Comparison of ENCODE assay signal across 1 cellular context in the genomic region with DNA sequence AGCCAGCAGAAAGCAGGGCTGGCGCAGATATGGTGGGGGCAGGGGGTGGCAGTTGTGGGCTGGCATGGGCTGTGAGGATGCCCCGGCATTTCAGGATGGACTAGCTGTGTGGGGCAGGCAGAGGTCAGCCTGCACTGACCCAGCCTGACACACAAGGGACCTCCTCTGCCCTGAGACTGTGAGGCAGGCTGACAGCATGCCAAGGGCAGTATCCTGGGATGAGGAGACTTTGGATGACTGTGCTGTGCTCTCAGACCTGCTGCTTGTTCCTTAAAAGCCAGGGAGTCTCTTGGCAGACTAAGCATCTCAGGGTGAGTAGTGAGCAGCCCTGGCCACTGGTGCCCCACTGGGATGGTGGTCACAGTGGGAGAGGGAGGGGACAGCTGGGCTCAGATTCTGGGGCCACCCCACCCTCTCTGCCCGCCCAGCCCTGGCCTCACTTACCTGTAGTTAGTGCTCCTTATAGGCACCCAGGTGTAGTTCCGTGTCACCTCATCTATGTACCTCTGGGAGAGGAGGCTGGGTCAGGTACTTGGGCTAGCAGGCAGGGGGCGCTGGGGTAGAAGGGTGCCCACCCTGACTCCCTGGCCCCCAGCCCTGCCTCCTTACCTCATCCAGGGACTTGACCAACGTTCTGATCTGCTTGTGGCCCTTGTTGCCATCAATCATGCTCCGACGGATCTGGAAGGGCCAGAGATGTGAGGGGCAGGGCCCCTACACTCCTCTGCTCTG.
TF ChIP-seq lines count a peak whose summit lies in the region.

No MANE protein-coding gene starts in this region.

TF ChIP-seq in WTC11, 78 proteins besides CTCF, POLR2A, EP300 and RAD21 (continued from another document):
- TF ChIP-seq USF2 (CRISPR knock-in tag; IDR thresholded peaks at IDR 0.05): no peak
- TF ChIP-seq, protein P1, sequence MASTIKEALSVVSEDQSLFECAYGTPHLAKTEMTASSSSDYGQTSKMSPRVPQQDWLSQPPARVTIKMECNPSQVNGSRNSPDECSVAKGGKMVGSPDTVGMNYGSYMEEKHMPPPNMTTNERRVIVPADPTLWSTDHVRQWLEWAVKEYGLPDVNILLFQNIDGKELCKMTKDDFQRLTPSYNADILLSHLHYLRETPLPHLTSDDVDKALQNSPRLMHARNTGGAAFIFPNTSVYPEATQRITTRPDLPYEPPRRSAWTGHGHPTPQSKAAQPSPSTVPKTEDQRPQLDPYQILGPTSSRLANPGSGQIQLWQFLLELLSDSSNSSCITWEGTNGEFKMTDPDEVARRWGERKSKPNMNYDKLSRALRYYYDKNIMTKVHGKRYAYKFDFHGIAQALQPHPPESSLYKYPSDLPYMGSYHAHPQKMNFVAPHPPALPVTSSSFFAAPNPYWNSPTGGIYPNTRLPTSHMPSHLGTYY (CRISPR knock-in tag; IDR thresholded peaks at IDR 0.05): no peak
- TF ChIP-seq RORB (CRISPR knock-in tag; IDR thresholded peaks at IDR 0.05): no peak
- no peak for TF ChIP-seq RELA (CRISPR knock-in tag; IDR thresholded peaks at IDR 0.05; ENCODE audit: borderline replicate concordance)
- TF ChIP-seq NFE2L1 (CRISPR knock-in tag; IDR thresholded peaks at IDR 0.05): no peak
- TF ChIP-seq E2F4 (CRISPR knock-in tag; IDR thresholded peaks at IDR 0.05; ENCODE audit: borderline replicate concordance, low read depth): no peak
- TF ChIP-seq EMX1 (CRISPR knock-in tag; IDR thresholded peaks at IDR 0.05): no peak
